In the genomic region with DNA sequence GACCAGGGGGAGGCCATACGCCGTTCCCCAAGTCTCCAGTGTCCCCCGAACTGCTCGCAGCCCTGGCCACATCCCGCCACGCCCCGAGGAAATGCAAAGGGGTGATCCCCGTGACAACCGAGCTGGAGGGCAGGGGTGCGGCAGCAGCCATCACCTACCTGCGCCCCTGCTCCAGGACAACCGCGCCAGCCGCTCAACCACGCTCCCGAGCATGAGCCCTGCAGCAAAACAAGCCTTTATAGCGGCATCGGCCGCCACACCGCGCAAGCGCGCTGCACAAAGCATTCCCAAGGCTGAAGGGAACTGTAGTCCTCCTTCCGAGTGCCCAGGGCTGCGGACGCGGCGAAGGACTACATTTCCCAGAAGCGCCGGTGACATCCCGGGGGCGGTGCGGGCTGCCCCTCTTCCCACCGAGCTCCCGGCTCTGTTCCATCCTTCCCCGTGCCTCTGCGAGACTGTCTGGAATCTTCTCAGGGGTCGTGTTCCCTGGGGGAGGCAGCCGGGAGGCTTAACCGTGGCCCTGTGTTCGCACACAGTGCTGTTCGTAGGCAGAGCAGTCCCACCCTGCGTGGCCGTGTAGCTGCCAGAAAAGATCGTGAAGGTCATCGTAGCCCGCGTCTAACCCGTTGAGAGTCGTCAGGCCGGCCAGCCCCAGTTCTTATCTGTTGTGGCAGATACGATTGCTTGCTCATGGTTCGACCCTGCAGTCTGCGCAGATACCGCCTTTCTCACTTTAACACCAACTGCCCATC, we compare ENCODE assay signal across 8 cellular contexts. TPM values are rescaled to one million over a fixed set of nuclear protein-coding genes. Genes with fewer than 3 reads are reported as not detected.
A peak's percentile ranks its signal among the peaks of the same experiment; 100 is the strongest.
DNase-seq lines count a peak whose midpoint lies in the region; ATAC-seq, FAIRE-seq and TF ChIP-seq lines count a peak whose summit lies in the region.

A gene (minus strand): TSS at position 213 of the 752 bp plus-strand sequence. CDS start 3,492 bp downstream, outside the sequence.

- intact Hi-C loops in left ventricle myocardium inferior (cut with micrococcal nuclease) = loop anchor here (10.0 kb wide), 1 partner anchor 123 kb away; no protein-coding TSS in a partner anchor
- intact Hi-C loops in prostate gland (cut with DNase I) = loop anchor here (1.0 to 10.0 kb wide), 2 partner anchors 123 to 237 kb away; no protein-coding TSS in a partner anchor

- peak; percentile 95 for FAIRE-seq in GM12892 (lab: Jason Lieb, UNC)

- peak within 1 kb of the TSS; percentile 96 for H3K4me3 ChIP-seq in left ventricle myocardium inferior
- H3K4me3 ChIP-seq in prostate gland = peak within 1 kb of the TSS; percentile 95 to 100
- H3K4me3 ChIP-seq in urinary bladder (ENCODE audit: low read depth, low read length) = peak within 1 kb of the TSS; percentile 85

- no peaks in the 10 kb centered on the region for H3K9me3 ChIP-seq in left ventricle myocardium inferior (replicated peaks)
- no peaks in the 10 kb centered on the region for H3K9me3 ChIP-seq in prostate gland

- TF ChIP-seq CTCF in left ventricle myocardium inferior (IDR thresholded peaks at IDR 0.05; ENCODE audit: borderline replicate concordance) (peak; percentile 59), prostate gland (IDR thresholded peaks at IDR 0.05) (peak in 2 of 4 experiments; percentile 47 to 52)

- DNase-seq in GM12892 (ENCODE audit: insufficient read length) = peak; percentile 80
- DNase-seq in NCI-H1436 (lab: John Stamatoyannopoulos, UW) = peak; percentile 93
- DNase-seq in T-helper 1 cell = peak; percentile 66 to 86 (median 73)
- DNase-seq in amniotic epithelial cell (ENCODE audit: low read depth) = peak; percentile 90
- DNase-seq in left ventricle myocardium inferior = peak; percentile 94
- DNase-seq in prostate gland (ENCODE audit: low spot score) = peak; percentile 89

- peaks cover 13% of the 10 kb centered on the region for H3K36me3 ChIP-seq in left ventricle myocardium inferior
- no peaks in the 10 kb centered on the region for H3K36me3 ChIP-seq in prostate gland
- H3K36me3 ChIP-seq in urinary bladder (ENCODE audit: insufficient read depth) = no peaks in the 10 kb centered on the region

- no peak for TF ChIP-seq POLR2A in GM12892 (IDR thresholded peaks at IDR 0.05; ENCODE audit: low read depth, low read length)
- TF ChIP-seq POLR2A in prostate gland (IDR thresholded peaks at IDR 0.05) = peak; percentile 31

- H3K4me1 ChIP-seq in left ventricle myocardium inferior (peaks cover 43% of the 10 kb centered on the region), prostate gland (replicated peaks) (no peaks in the 10 kb centered on the region), urinary bladder (ENCODE audit: insufficient read depth) (no peaks in the 10 kb centered on the region)

- H3K27me3 ChIP-seq in left ventricle myocardium inferior (ENCODE audit: low read depth) = no peaks in the 10 kb centered on the region
- H3K27me3 ChIP-seq in prostate gland (replicated peaks; ENCODE audit: insufficient read depth) = no peaks in the 10 kb centered on the region

- ATAC-seq in HG02840 (IDR thresholded peaks at IDR 0.05; ENCODE audit: low FRiP score, unreplicated experiment) = peak; percentile 96

- H3K27ac ChIP-seq in left ventricle myocardium inferior (replicated peaks) (peak within 1 kb of the TSS; percentile 93), prostate gland (peak within 1 kb of the TSS; percentile 73 to 75), urinary bladder (ENCODE audit: low read depth) (peak within 1 kb of the TSS; percentile 53)

- WGBS in prostate gland = under 1% methylated on average over 48 of the region's 55 CpGs
- WGBS in urinary bladder = under 1% methylated on average over 55 of the region's 55 CpGs

RNA-seq across cellular contexts. Expression of the gene that starts here (rescaled TPM):
- 6.1 TPM for polyA plus RNA-seq in GM12892 (2012; ENCODE audit: missing spikeins)
- total RNA-seq in left ventricle myocardium inferior (49.4 TPM), prostate gland (10 to 100 TPM; 17.9 to 43.6 TPM), urinary bladder (47.5 TPM)
- polyA plus RNA-seq in urinary bladder = 22.3 TPM

Comparison
In these comparisons a context has a peak if more than half of its experiments do, and no peak if none do; other contexts are left out.
1. Peak in every context shown above with its lines: DNase-seq, ATAC-seq, H3K4me3 ChIP-seq and H3K27ac ChIP-seq.